In the genomic region with DNA sequence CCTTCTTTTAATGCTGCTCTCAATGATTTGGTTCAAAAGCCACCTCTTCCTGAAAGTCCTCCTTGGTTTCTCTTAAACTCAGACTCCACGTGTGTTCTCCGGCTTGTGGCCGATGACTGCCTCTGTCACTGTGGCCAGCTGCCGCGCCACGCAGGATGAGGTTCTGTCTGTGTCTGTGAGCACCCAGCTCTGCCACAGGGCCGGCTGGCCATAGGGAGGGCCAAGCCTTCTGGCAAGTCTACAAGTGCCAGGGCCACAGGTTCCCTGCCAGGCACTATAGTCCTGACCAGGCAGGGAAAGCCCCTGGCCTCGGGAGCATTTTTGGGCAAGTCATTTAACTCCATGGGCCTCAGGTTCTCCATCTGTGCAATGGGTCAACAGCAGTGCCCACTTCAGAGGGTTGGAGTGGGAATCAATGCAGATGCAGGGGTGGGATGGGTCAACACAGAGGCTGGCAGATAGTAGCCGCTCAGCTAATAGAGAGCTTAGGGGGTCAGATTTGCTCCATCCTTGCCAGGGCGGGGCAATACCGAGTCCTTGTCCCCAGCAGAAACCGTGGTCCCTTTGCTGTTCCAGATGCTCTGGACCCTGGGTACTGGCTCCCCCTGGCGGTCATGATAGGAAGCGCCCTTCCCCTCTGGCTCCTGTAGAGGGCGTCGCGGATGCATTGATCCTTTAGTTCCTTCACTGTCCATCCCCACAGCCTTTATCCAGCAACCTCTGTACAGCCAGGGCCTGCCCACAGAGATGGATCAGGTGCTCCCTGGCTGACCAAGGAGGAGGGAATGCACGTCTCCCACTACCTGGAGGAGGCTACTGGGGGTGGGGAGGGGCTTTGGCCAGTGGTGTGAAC, we compare ENCODE assay signal across 8 cellular contexts. TPM values are rescaled to one million over a fixed set of nuclear protein-coding genes. Genes with fewer than 3 reads are reported as not detected.
DNase-seq lines count a peak whose midpoint lies in the region; ATAC-seq, FAIRE-seq and TF ChIP-seq lines count a peak whose summit lies in the region.

No MANE protein-coding gene starts in this region.

- CTCF ChIA-PET in endothelial cell of umbilical vein (lab: Charles Lee) = interaction anchor here (0.6 to 5.7 kb wide), 16 partner anchors 9 to 74 kb away, joined by 3 to 117 read pairs (median 10); a partner anchor contains a TSS

- peaks cover 37% of the 10 kb centered on the region for H3K4me1 ChIP-seq in endothelial cell of umbilical vein (ENCODE audit: control insufficient read depth, extremely low read depth, insufficient read depth, low read length)
- H3K4me1 ChIP-seq in mononuclear cell (ENCODE audit: insufficient read depth, low read length) = peaks cover 46% of the 10 kb centered on the region

- H4K20me1 ChIP-seq in endothelial cell of umbilical vein (replicated peaks; ENCODE audit: control insufficient read depth, extremely low read depth, insufficient read depth, low read length) = no peaks in the 10 kb centered on the region

- H2AFZ ChIP-seq in endothelial cell of umbilical vein (ENCODE audit: low read depth, low read length) = no peak overlapping the region

- no peaks in the 10 kb centered on the region for H3K9me3 ChIP-seq in endothelial cell of umbilical vein (replicated peaks; ENCODE audit: control insufficient read depth, insufficient read depth, low read length)
- H3K9me3 ChIP-seq in mononuclear cell (ENCODE audit: low read depth, low read length) = no peaks in the 10 kb centered on the region

- H3K4me3 ChIP-seq in endothelial cell of umbilical vein (replicated peaks in 1 of 3; ENCODE audit: insufficient read depth in 1 of 3, low read depth in 1 of 3, low read length in 3 of 3) (no peak overlapping the region), mononuclear cell (ENCODE audit: low read length) (peak overlapping the region; percentile 12)

- H3K4me2 ChIP-seq in endothelial cell of umbilical vein (ENCODE audit: insufficient read depth, low read length) = no peak overlapping the region

- BruUV-seq in endothelial cell of umbilical vein (replicated peaks; lab: Mats Ljungman, UMichigan) = no TSS peak

- POLR2A ChIA-PET in endothelial cell of umbilical vein (lab: Charles Lee) = no interaction called here

- intact Hi-C loops in endothelial cell of umbilical vein (cut with micrococcal nuclease) = loop anchor here (1.0 to 10.0 kb wide), 6 partner anchors 49 to 353 kb away; a partner anchor contains a TSS

- H3K9me1 ChIP-seq in endothelial cell of umbilical vein (replicated peaks; ENCODE audit: control insufficient read depth, extremely low read depth, insufficient read depth, low read length) = no peaks in the 10 kb centered on the region

- peak; percentile 66 for ATAC-seq in GM18502 (IDR thresholded peaks at IDR 0.05; ENCODE audit: poor library complexity, unreplicated experiment)

- no peak for TF ChIP-seq POLR2A in endothelial cell of umbilical vein (IDR thresholded peaks at IDR 0.05; ENCODE audit: low read depth, low read length)

- H3K27me3 ChIP-seq in endothelial cell of umbilical vein (ENCODE audit: control insufficient read depth in 2 of 2, insufficient read depth in 2 of 2, low read length in 2 of 2) (no peaks in the 10 kb centered on the region), mononuclear cell (ENCODE audit: insufficient read depth, low read length) (no peaks in the 10 kb centered on the region)

- H3K27ac ChIP-seq in 22Rv1 = no peak overlapping the region
- H3K27ac ChIP-seq in endothelial cell of umbilical vein (ENCODE audit: insufficient read depth, low read depth, low read length) = peak overlapping the region; percentile 14

- H3K9ac ChIP-seq in endothelial cell of umbilical vein (replicated peaks; ENCODE audit: extremely low read depth, insufficient read depth, low read length) = no peak overlapping the region

- FAIRE-seq in endothelial cell of umbilical vein (lab: Jason Lieb, UNC) = peak; percentile 89

- H3K79me2 ChIP-seq in endothelial cell of umbilical vein (ENCODE audit: control insufficient read depth, insufficient read depth, low read length) = peaks cover 14% of the 10 kb centered on the region

- peak; percentile 98 for TF ChIP-seq CTCF in 22Rv1 (IDR thresholded peaks at IDR 0.05)
- peak; percentile 100 for TF ChIP-seq CTCF in endothelial cell of umbilical vein (IDR thresholded peaks at IDR 0.05; ENCODE audit: extremely low read depth in 1 of 2, insufficient read depth in 1 of 2, low read depth in 1 of 2, low read length in 2 of 2)

- peak; percentile 49 for DNase-seq in HS-27A (ENCODE audit: low read depth)
- peak; percentile 80 for DNase-seq in NOMO-1 treated with DMSO at 0.1 percent for 48 hours (lab: John Stamatoyannopoulos, UW; ENCODE audit: unreplicated experiment)
- DNase-seq in activated CD8-positive, alpha-beta memory T cell treated with anti-CD3 and anti-CD28 coated beads for 48 hours (ENCODE audit: low read depth in 2 of 3, low spot score in 2 of 3) = peak; percentile 70 to 95 (median 91)
- peak; percentile 84 for DNase-seq in endothelial cell of umbilical vein (ENCODE audit: low read depth, low spot score)
- peak; percentile 65 to 82 for DNase-seq in stimulated activated CD8-positive, alpha-beta memory T cell treated with anti-CD3 and anti-CD28 coated beads, Interleukin-4, amount 100 ng/mL, for 4 hours (ENCODE audit: low read depth in 2 of 2, low spot score in 1 of 2)

- dilution Hi-C loops in endothelial cell of umbilical vein (cut with MboI; ENCODE audit: extremely low pct_ligation_motif_present, low sequenced_read_pairs) = no loop called here

- H3K36me3 ChIP-seq in endothelial cell of umbilical vein (ENCODE audit: control insufficient read depth in 2 of 2, extremely low read depth in 1 of 2, insufficient read depth in 2 of 2, low read length in 2 of 2) = peaks cover 3 to 9% of the 10 kb centered on the region in 2 experiments

TF ChIP-seq in endothelial cell of umbilical vein, 7 proteins besides CTCF, POLR2A, EP300 and RAD21:
- TF ChIP-seq EZH2 (IDR thresholded peaks at IDR 0.05; ENCODE audit: borderline replicate concordance, low read depth, low read length, severe bottlenecking) (no peak), POLR2AphosphoS5 (IDR thresholded peaks at IDR 0.05; ENCODE audit: insufficient read depth, low read depth, low read length) (no peak), FOS (IDR thresholded peaks at IDR 0.05; ENCODE audit: borderline replicate concordance, insufficient read depth, low read length) (no peak), JUN (IDR thresholded peaks at IDR 0.05; ENCODE audit: borderline replicate concordance, insufficient read depth, insufficient read length, low read depth) (no peak), GATA2 (IDR thresholded peaks at IDR 0.05; ENCODE audit: insufficient read depth, insufficient read length, low read depth, low read length) (no peak)
- TF ChIP-seq, protein P1, sequence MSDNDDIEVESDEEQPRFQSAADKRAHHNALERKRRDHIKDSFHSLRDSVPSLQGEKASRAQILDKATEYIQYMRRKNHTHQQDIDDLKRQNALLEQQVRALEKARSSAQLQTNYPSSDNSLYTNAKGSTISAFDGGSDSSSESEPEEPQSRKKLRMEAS (IDR thresholded peaks at IDR 0.05; ENCODE audit: insufficient read depth, insufficient read length) = no peak

RNA-seq across cellular contexts. Expression of a gene that starts 19.3 kb away (rescaled TPM):
- total RNA-seq in endothelial cell of umbilical vein (not detected in 2 replicates), mononuclear cell (1.7 TPM)
- not detected in 2 replicates for polyA plus RNA-seq in endothelial cell of umbilical vein
- polyA plus RNA-seq in endothelial cell of umbilical vein (2011; cell fraction: cytosol; rRNA removed) = not detected in 2 replicates
- polyA plus RNA-seq in endothelial cell of umbilical vein (2011; cell fraction: nucleus; rRNA removed) = not detected in 2 replicates
- polyA plus RNA-seq in endothelial cell of umbilical vein (2012) = not detected in 2 replicates
- polyA minus RNA-seq in endothelial cell of umbilical vein = not detected in 2 replicates
- polyA minus RNA-seq in endothelial cell of umbilical vein (2011; cell fraction: cytosol; rRNA and poly(A)+ RNA removed) = not detected
- not detected in 2 replicates for polyA minus RNA-seq in endothelial cell of umbilical vein (2011; cell fraction: nucleus; rRNA and poly(A)+ RNA removed)

RNA-seq across cellular contexts. Expression of a gene that starts 20.4 kb away (rescaled TPM):
- total RNA-seq in endothelial cell of umbilical vein (92.5 and 116 TPM in 2 replicates), mononuclear cell (12.2 TPM)
- polyA plus RNA-seq in endothelial cell of umbilical vein = 45.6 and 45.7 TPM in 2 replicates
- polyA plus RNA-seq in endothelial cell of umbilical vein (2011; cell fraction: cytosol; rRNA removed) = 34.6 and 34.8 TPM in 2 replicates
- 35.5 and 39.9 TPM in 2 replicates for polyA plus RNA-seq in endothelial cell of umbilical vein (2011; cell fraction: nucleus; rRNA removed)
- 50.7 and 64.0 TPM in 2 replicates for polyA plus RNA-seq in endothelial cell of umbilical vein (2012)
- polyA minus RNA-seq in endothelial cell of umbilical vein = 28.6 and 32.1 TPM in 2 replicates
- 12.8 TPM for polyA minus RNA-seq in endothelial cell of umbilical vein (2011; cell fraction: cytosol; rRNA and poly(A)+ RNA removed)
- 20.8 and 23.1 TPM in 2 replicates for polyA minus RNA-seq in endothelial cell of umbilical vein (2011; cell fraction: nucleus; rRNA and poly(A)+ RNA removed)

RNA-seq across cellular contexts. Expression of a gene that starts 45.8 kb away (rescaled TPM):
- total RNA-seq in endothelial cell of umbilical vein = 0.13 TPM in 1 of 2 replicates, not detected in the other
- 0.13 and 0.77 TPM in 2 replicates for polyA plus RNA-seq in endothelial cell of umbilical vein
- polyA plus RNA-seq in endothelial cell of umbilical vein (2011; cell fraction: cytosol; rRNA removed) = 0.13 and 0.26 TPM in 2 replicates
- polyA plus RNA-seq in endothelial cell of umbilical vein (2011; cell fraction: nucleus; rRNA removed) = 0.07 and 0.50 TPM in 2 replicates
- polyA plus RNA-seq in endothelial cell of umbilical vein (2012) = 1.5 TPM in 1 of 2 replicates, not detected in the other
- 1.1 TPM in 1 of 2 replicates, not detected in the other for polyA minus RNA-seq in endothelial cell of umbilical vein
- polyA minus RNA-seq in endothelial cell of umbilical vein (2011; cell fraction: cytosol; rRNA and poly(A)+ RNA removed) = not detected
- polyA minus RNA-seq in endothelial cell of umbilical vein (2011; cell fraction: nucleus; rRNA and poly(A)+ RNA removed) = not detected in 2 replicates
- 0.63 TPM for total RNA-seq in mononuclear cell
